ENCODE assay signal across 1 cellular context in genomic region chr17:77107506-77108433, GRCh38.
TF ChIP-seq lines count a peak whose summit lies in the region.

No MANE protein-coding gene starts in this region.

TF ChIP-seq in K562, 482 proteins besides CTCF, POLR2A, EP300 and RAD21 (continued from another document):
- 0 out of 2 replicates have a peak, but pooled peaks have one; percentile 30 for TF ChIP-seq ZNF740 (CRISPR knock-in tag; IDR thresholded peaks at IDR 0.05)
- no peak for TF ChIP-seq ZNF740 (tag; IDR thresholded peaks at IDR 0.05)
- TF ChIP-seq TCF15 (CRISPR knock-in tag; IDR thresholded peaks at IDR 0.05): no peak
- TF ChIP-seq JUN (IDR thresholded peaks at IDR 0.05; ENCODE audit: borderline replicate concordance, low read depth, low read length): peak; percentile 83; the same call in 1 of the 2 replicates
- no peak for TF ChIP-seq JUN (CRISPR knock-in tag; IDR thresholded peaks at IDR 0.05; ENCODE audit: borderline replicate concordance)
- peak; percentile 56 for TF ChIP-seq SMARCA4 (IDR thresholded peaks at IDR 0.05)
- TF ChIP-seq ZNF407 (IDR thresholded peaks at IDR 0.05; ENCODE audit: low read depth): no peak
- TF ChIP-seq MTF1 (CRISPR knock-in tag; IDR thresholded peaks at IDR 0.05; ENCODE audit: borderline replicate concordance): no peak
- no peak for TF ChIP-seq CREB5 (CRISPR knock-in tag; IDR thresholded peaks at IDR 0.05)
- TF ChIP-seq EGR1 (conservative IDR thresholded peaks at IDR 0.05): no peak
- TF ChIP-seq HNRNPK (IDR thresholded peaks at IDR 0.05; ENCODE audit: low read depth, low read length, poor library complexity, severe bottlenecking): no peak
- no peak for TF ChIP-seq KDM2B (CRISPR knock-in tag; IDR thresholded peaks at IDR 0.05)
- no peak for TF ChIP-seq ESRRA (IDR thresholded peaks at IDR 0.05; ENCODE audit: borderline replicate concordance, low read depth)
- no peak for TF ChIP-seq ZNF3 (CRISPR knock-in tag; IDR thresholded peaks at IDR 0.05)
- no peak for TF ChIP-seq PRMT5 (CRISPR knock-in tag; IDR thresholded peaks at IDR 0.05)
- TF ChIP-seq, protein P1, sequence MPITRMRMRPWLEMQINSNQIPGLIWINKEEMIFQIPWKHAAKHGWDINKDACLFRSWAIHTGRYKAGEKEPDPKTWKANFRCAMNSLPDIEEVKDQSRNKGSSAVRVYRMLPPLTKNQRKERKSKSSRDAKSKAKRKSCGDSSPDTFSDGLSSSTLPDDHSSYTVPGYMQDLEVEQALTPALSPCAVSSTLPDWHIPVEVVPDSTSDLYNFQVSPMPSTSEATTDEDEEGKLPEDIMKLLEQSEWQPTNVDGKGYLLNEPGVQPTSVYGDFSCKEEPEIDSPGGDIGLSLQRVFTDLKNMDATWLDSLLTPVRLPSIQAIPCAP (CRISPR knock-in tag; IDR thresholded peaks at IDR 0.05; ENCODE audit: borderline replicate concordance): no peak
- TF ChIP-seq ZNF764 (CRISPR knock-in tag; IDR thresholded peaks at IDR 0.05; ENCODE audit: low read depth): no peak
- TF ChIP-seq JUND (IDR thresholded peaks at IDR 0.05; ENCODE audit: borderline replicate concordance, low read depth, low read length): peak; percentile 95
- TF ChIP-seq JUND (tag; IDR thresholded peaks at IDR 0.05; ENCODE audit: borderline replicate concordance, low read depth, low read length): peak; percentile 95
- no peak for TF ChIP-seq MYC (IDR thresholded peaks at IDR 0.05; ENCODE audit: low read depth, low read length)
- no peak for TF ChIP-seq MYC (CRISPR knock-in tag; IDR thresholded peaks at IDR 0.05; ENCODE audit: borderline replicate concordance, low read depth)
- no peak for TF ChIP-seq ZNF347 (CRISPR knock-in tag; IDR thresholded peaks at IDR 0.05; ENCODE audit: low read depth)
- peak; percentile 80 for TF ChIP-seq ZNF121 (CRISPR knock-in tag; conservative IDR thresholded peaks at IDR 0.05)
